ENCODE assay signal across 9 cellular contexts in genomic region chr7:75905785-75906604, GRCh38. TPM values are rescaled to one million over a fixed set of nuclear protein-coding genes. Genes with fewer than 3 reads are reported as not detected.
A peak's percentile ranks its signal among the peaks of the same experiment; 100 is the strongest.
DNase-seq lines count a peak whose midpoint lies in the region; TF ChIP-seq lines count a peak whose summit lies in the region.
"Had no signal": no experiment of that assay in that cellular context is flagged by ENCODE, and none has a peak within 500 bp of the region (broad histone marks: within the 10 kb centered on the region; RNA-seq: fewer than 3 reads in every experiment).

No MANE protein-coding gene starts in this region.

- H3K4me1 Mint-ChIP-seq in brain, result peaks cover 14% of the 10 kb centered on the region
- H3K4me1 Mint-ChIP-seq: activated naive CD4-positive, alpha-beta T cell treated with anti-CD3 and anti-CD28 coated beads, Interleukin-2, amount 50 U/mL, for 24 hours had no signal

- no peak overlapping the region for H3K4me3 ChIP-seq in stomach
- H3K4me3 ChIP-seq in prostate gland, result no peak overlapping the region

- peak; percentile 88 for DNase-seq in DMS153 (lab: John Stamatoyannopoulos, UW)
- DNase-seq in NCI-H1930 (lab: John Stamatoyannopoulos, UW), result peak; percentile 35 to 67
- DNase-seq in iris pigment epithelial cell (ENCODE audit: low read depth), result peak; percentile 85
- peak; percentile 58 for DNase-seq in stomach
- no peak for DNase-seq in activated CD4-positive, alpha-beta T cell treated with anti-CD3 and anti-CD28 coated beads, Interleukin-2, amount 50 U/mL, for 4 hours
- no peak for DNase-seq in activated CD4-positive, alpha-beta T cell treated with anti-CD3 and anti-CD28 coated beads for 4 hours
- DNase-seq in prostate gland (ENCODE audit: low spot score), result no peak

- H3K4me1 ChIP-seq in stomach (peaks cover 0 to 12% (median 3%) of the 10 kb centered on the region in 4 donors), prostate gland (replicated peaks) (no peaks in the 10 kb centered on the region)

- TF ChIP-seq EP300 in stomach (IDR thresholded peaks at IDR 0.05), result no peak

- H3K4me3 Mint-ChIP-seq in brain, result peak overlapping the region; percentile 39 to 77 (median 59)
- H3K4me3 Mint-ChIP-seq: activated naive CD4-positive, alpha-beta T cell treated with anti-CD3 and anti-CD28 coated beads, Interleukin-2, amount 50 U/mL, for 24 hours had no signal

- no peaks in the 10 kb centered on the region for H3K36me3 ChIP-seq in stomach
- H3K36me3 ChIP-seq in prostate gland, result no peaks in the 10 kb centered on the region

- H3K9me3 ChIP-seq in stomach, result no peaks in the 10 kb centered on the region
- no peaks in the 10 kb centered on the region for H3K9me3 ChIP-seq in prostate gland

- 22 to 27% (median 25%) methylated on average over 17 of the region's 17 CpGs for WGBS in stomach, 5 donors
- 32% methylated on average over 17 of the region's 17 CpGs for WGBS in prostate gland

- H3K27ac ChIP-seq in stomach, result peak overlapping the region in 4 of 5 donors; percentile 30 to 75 (median 58)
- H3K27ac ChIP-seq in prostate gland, result no peak overlapping the region

- peaks cover 4% of the 10 kb centered on the region for H3K36me3 Mint-ChIP-seq in brain
- H3K36me3 Mint-ChIP-seq: activated naive CD4-positive, alpha-beta T cell treated with anti-CD3 and anti-CD28 coated beads, Interleukin-2, amount 50 U/mL, for 24 hours had no signal

- no peaks in the 10 kb centered on the region for H3K27me3 Mint-ChIP-seq in brain
- H3K27me3 Mint-ChIP-seq: activated naive CD4-positive, alpha-beta T cell treated with anti-CD3 and anti-CD28 coated beads, Interleukin-2, amount 50 U/mL, for 24 hours had no signal

- intact Hi-C loops in stomach (cut with DNase I; ENCODE audit: low total_unique reads) (loop anchor here (10.0 kb wide), 1 partner anchor 59 kb away; no protein-coding TSS in a partner anchor), prostate gland (cut with DNase I) (no loop called here)

- H3K9me3 Mint-ChIP-seq in brain, result peaks cover 0 to 3% (median 0%) of the 10 kb centered on the region in 5 experiments
- H3K9me3 Mint-ChIP-seq: activated naive CD4-positive, alpha-beta T cell treated with anti-CD3 and anti-CD28 coated beads, Interleukin-2, amount 50 U/mL, for 24 hours had no signal

- no peak for TF ChIP-seq POLR2A in stomach (IDR thresholded peaks at IDR 0.05)
- TF ChIP-seq POLR2A in prostate gland (IDR thresholded peaks at IDR 0.05), result no peak

- TF ChIP-seq CTCF in brain (conservative IDR thresholded peaks at IDR 0.05) (no peak), stomach (IDR thresholded peaks at IDR 0.05) (no peak), prostate gland (IDR thresholded peaks at IDR 0.05) (no peak)

- H3K27ac Mint-ChIP-seq in brain, result peak overlapping the region; percentile 88 to 97 (median 94)
- H3K27ac Mint-ChIP-seq: activated naive CD4-positive, alpha-beta T cell treated with anti-CD3 and anti-CD28 coated beads, Interleukin-2, amount 50 U/mL, for 24 hours had no signal

- H3K27me3 ChIP-seq in stomach (no peaks in the 10 kb centered on the region), prostate gland (replicated peaks; ENCODE audit: insufficient read depth) (no peaks in the 10 kb centered on the region)

RNA-seq across cellular contexts. Expression of gene POR, which starts 9.0 kb away (rescaled TPM):
- polyA plus RNA-seq in brain (ENCODE audit: insufficient read depth, low read depth, low replicate concordance) (109 TPM), stomach (10 to 100 TPM; 30.4 to 88.6 (median 42.0) TPM)
- total RNA-seq in stomach (100 to 1,000 TPM in 1 of 5 donors, 10 to 100 TPM in 4; 36.2 to 304 (median 78.0) TPM), prostate gland (100 to 1,000 TPM in 1 of 2 donors, 10 to 100 TPM in 1; 88.0 to 136 TPM)

RNA-seq across cellular contexts. Expression of gene RHBDD2, which starts 27.2 kb away (rescaled TPM):
- polyA plus RNA-seq in brain (ENCODE audit: insufficient read depth, low read depth, low replicate concordance), result 367 TPM
- 10 to 100 TPM; 15.8 to 95.9 (median 25.0) TPM for total RNA-seq in stomach
- 10 to 100 TPM; 43.9 to 50.4 (median 47.0) TPM for polyA plus RNA-seq in stomach
- total RNA-seq in prostate gland, result 100 to 1,000 TPM; 101 to 130 TPM

Comparison
In these comparisons a context has a peak if more than half of its experiments do, and no peak if none do; other contexts are left out.
1. DNase-seq: peak in DMS153 (single experiment), NCI-H1930 (2 of 2), iris pigment epithelial cell (single experiment) and stomach (single experiment); none in activated CD4-positive, alpha-beta T cell treated with anti-CD3 and anti-CD28 coated beads, Interleukin-2, amount 50 U/mL, for 4 hours (0 of 2), activated CD4-positive, alpha-beta T cell treated with anti-CD3 and anti-CD28 coated beads for 4 hours (0 of 2) and prostate gland (single experiment).
2. H3K27ac ChIP-seq: peak in stomach (4 of 5); none in prostate gland (0 of 2).